11 cellular contexts compared by ENCODE assay signal in genomic region chr7:82615527-82615926, GRCh38.
DNase-seq lines count a peak whose midpoint lies in the region; ATAC-seq lines count a peak whose summit lies in the region.
"Had no signal": no experiment of that assay in that cellular context is flagged by ENCODE, and none has a peak within 500 bp of the region (broad histone marks: within the 10 kb centered on the region; RNA-seq: fewer than 3 reads in every experiment).

No MANE protein-coding gene starts in this region.

- H2BK120ac ChIP-seq in mesenchymal stem cell (ENCODE audit: low read depth, low read length), result no peak overlapping the region

- no peaks in the 10 kb centered on the region for H3K9me3 ChIP-seq in mesenchymal stem cell (ENCODE audit: control insufficient read depth, low read length)

- DNase-seq in MV-4-11 (lab: John Stamatoyannopoulos, UW) (peak; percentile 94), mesenchymal stem cell (no peak), NCI-H2029 (lab: John Stamatoyannopoulos, UW) (no peak), NCI-H345 (lab: John Stamatoyannopoulos, UW) (no peak)
- DNase-seq in T-helper 2 cell treated with Interferon-gamma antibody and Interleukin-4, amounts not matched to agents 5 μg/mL and 100 μg/mL, for 36 hours (ENCODE audit: low spot score), result no peak
- DNase-seq: brain microvascular endothelial cell, DMS153 had no signal

- H3K27ac Mint-ChIP-seq in T-helper 2 cell treated with Interferon-gamma antibody and Interleukin-4, amounts not matched to agents 5 μg/mL and 100 μg/mL, for 36 hours, result no peak overlapping the region

- H3K36me3 Mint-ChIP-seq in T-helper 2 cell treated with Interferon-gamma antibody and Interleukin-4, amounts not matched to agents 5 μg/mL and 100 μg/mL, for 36 hours (ENCODE audit: low read depth), result no peaks in the 10 kb centered on the region

- no peaks in the 10 kb centered on the region for H3K4me1 Mint-ChIP-seq in T-helper 2 cell treated with Interferon-gamma antibody and Interleukin-4, amounts not matched to agents 5 μg/mL and 100 μg/mL, for 36 hours (ENCODE audit: low read depth)

- peaks cover 2% of the 10 kb centered on the region for H3K4me1 ChIP-seq in mesenchymal stem cell (ENCODE audit: control insufficient read depth, insufficient read depth, low read depth, low read length)
- H3K4me1 ChIP-seq: parathyroid adenoma had no signal

- H3K9me3 Mint-ChIP-seq in T-helper 2 cell treated with Interferon-gamma antibody and Interleukin-4, amounts not matched to agents 5 μg/mL and 100 μg/mL, for 36 hours, result no peaks in the 10 kb centered on the region

- H3K27ac ChIP-seq in mesenchymal stem cell (ENCODE audit: low read length, poor library complexity, severe bottlenecking), result no peak overlapping the region
- H3K27ac ChIP-seq: brain microvascular endothelial cell, parathyroid adenoma had no signal

- H2AFZ ChIP-seq in mesenchymal stem cell (ENCODE audit: low read depth, low read length), result peak overlapping the region; percentile 51
- H2AFZ ChIP-seq: parathyroid adenoma had no signal

- H3K4me3 ChIP-seq in mesenchymal stem cell (ENCODE audit: insufficient read depth in 1 of 2, low read depth in 1 of 2, low read length in 2 of 2), result no peak overlapping the region

- no peak overlapping the region for H2BK15ac ChIP-seq in mesenchymal stem cell (ENCODE audit: low read depth, poor library complexity, severe bottlenecking)

- H3K23ac ChIP-seq in mesenchymal stem cell (ENCODE audit: low read length in 2 of 2), result no peak overlapping the region

- ATAC-seq in GM18867 (IDR thresholded peaks at IDR 0.05; ENCODE audit: unreplicated experiment) (peak; percentile 63), HG02763 (IDR thresholded peaks at IDR 0.05; ENCODE audit: unreplicated experiment) (peak; percentile 82), GM19467 (IDR thresholded peaks at IDR 0.05; ENCODE audit: unreplicated experiment) (no peak)

- H4K91ac ChIP-seq in mesenchymal stem cell (ENCODE audit: low read length), result no peak overlapping the region

- H3K79me1 ChIP-seq in mesenchymal stem cell (replicated peaks; ENCODE audit: low read length, poor library complexity, severe bottlenecking), result no peaks in the 10 kb centered on the region

- no peaks in the 10 kb centered on the region for H3K27me3 ChIP-seq in mesenchymal stem cell (ENCODE audit: control insufficient read depth in 1 of 2, insufficient read depth in 1 of 2, low read length in 2 of 2)
- H3K27me3 ChIP-seq: brain microvascular endothelial cell had no signal

- no peak overlapping the region for H2AK5ac ChIP-seq in mesenchymal stem cell (ENCODE audit: low read length, severe bottlenecking)

- no peak overlapping the region for H3K4me3 Mint-ChIP-seq in T-helper 2 cell treated with Interferon-gamma antibody and Interleukin-4, amounts not matched to agents 5 μg/mL and 100 μg/mL, for 36 hours

- no peaks in the 10 kb centered on the region for H3K36me3 ChIP-seq in mesenchymal stem cell (ENCODE audit: control insufficient read depth in 1 of 2, insufficient read depth in 2 of 2, low read depth in 1 of 2, low read length in 2 of 2)
- H3K36me3 ChIP-seq: brain microvascular endothelial cell had no signal

- no peak overlapping the region for H3K9ac ChIP-seq in mesenchymal stem cell (ENCODE audit: low read length)
- H3K9ac ChIP-seq: parathyroid adenoma had no signal

- no peak overlapping the region for H4K8ac ChIP-seq in mesenchymal stem cell (ENCODE audit: low read length)

- H3K18ac ChIP-seq in mesenchymal stem cell (ENCODE audit: low read depth in 1 of 2, low read length in 2 of 2), result peak overlapping the region in 1 of 2 experiments; percentile 21

- H3K4me2 ChIP-seq in mesenchymal stem cell (ENCODE audit: low read length, poor library complexity, severe bottlenecking), result no peak overlapping the region

- no peak overlapping the region for H2BK12ac ChIP-seq in mesenchymal stem cell (ENCODE audit: low read length in 2 of 2)

- no peaks in the 10 kb centered on the region for H3K27me3 Mint-ChIP-seq in T-helper 2 cell treated with Interferon-gamma antibody and Interleukin-4, amounts not matched to agents 5 μg/mL and 100 μg/mL, for 36 hours (ENCODE audit: low read depth)

- no peak overlapping the region for H2BK5ac ChIP-seq in mesenchymal stem cell (ENCODE audit: low read depth, low read length, poor library complexity, severe bottlenecking)

- H3K14ac ChIP-seq in mesenchymal stem cell (ENCODE audit: low read length in 2 of 2), result no peak overlapping the region

- no peak overlapping the region for H3K4ac ChIP-seq in mesenchymal stem cell (ENCODE audit: low read depth in 1 of 2, low read length in 2 of 2)

- WGBS in mesenchymal stem cell, result 89% methylated on average over 3 of the region's 3 CpGs
